Comparison of ENCODE assay signal across 1 cellular context in genomic region chr16:88737298-88738166, GRCh38.
TF ChIP-seq lines count a peak whose summit lies in the region.

No MANE protein-coding gene starts in this region.

TF ChIP-seq in HEK293, 187 proteins besides CTCF, POLR2A, EP300 and RAD21 (continued from another document and continues in another):
- TF ChIP-seq ZNF18 (tag by site-specific recombination; IDR thresholded peaks at IDR 0.05) (no peak), ZNF146 (tag by site-specific recombination; IDR thresholded peaks at IDR 0.05) (no peak), ZNF623 (tag by site-specific recombination; IDR thresholded peaks at IDR 0.05) (no peak), MEIS1 (CRISPR knock-in tag; IDR thresholded peaks at IDR 0.05; ENCODE audit: borderline replicate concordance) (no peak), IKZF3 (tag by site-specific recombination; IDR thresholded peaks at IDR 0.05) (no peak), ZNF529 (tag by site-specific recombination; IDR thresholded peaks at IDR 0.05; ENCODE audit: insufficient replicate concordance) (no peak), ZNF24 (tag by site-specific recombination; IDR thresholded peaks at IDR 0.05) (no peak), ZNF843 (tag by site-specific recombination; IDR thresholded peaks at IDR 0.05) (no peak; the same call in 1 of the 2 replicates), ZNF280D (tag by site-specific recombination; IDR thresholded peaks at IDR 0.05) (no peak), SP3 (tag by site-specific recombination; IDR thresholded peaks at IDR 0.05) (peak; percentile 51; the same call in 1 of the 2 replicates), WT1 (tag by site-specific recombination; IDR thresholded peaks at IDR 0.05) (no peak), ZNF121 (tag by site-specific recombination; IDR thresholded peaks at IDR 0.05) (0 out of 2 replicates have a peak, but pooled peaks have one; percentile 34), ZNF239 (tag by site-specific recombination; IDR thresholded peaks at IDR 0.05) (no peak), FEZF1 (tag by site-specific recombination; IDR thresholded peaks at IDR 0.05) (no peak), ZNF518A (tag by site-specific recombination; conservative IDR thresholded peaks at IDR 0.05; ENCODE audit: low read depth) (no peak), ZNF433 (tag by site-specific recombination; IDR thresholded peaks at IDR 0.05; ENCODE audit: low read depth) (no peak), ZNF549 (tag by site-specific recombination; IDR thresholded peaks at IDR 0.05) (no peak), ZNF324 (tag by site-specific recombination; IDR thresholded peaks at IDR 0.05) (no peak), ZNF521 (tag by site-specific recombination; IDR thresholded peaks at IDR 0.05) (no peak), ZBTB17 (tag by site-specific recombination; IDR thresholded peaks at IDR 0.05) (peak; percentile 31; the same call in 1 of the 2 replicates), ZNF157 (tag by site-specific recombination; IDR thresholded peaks at IDR 0.05) (no peak), PRDM1 (tag by site-specific recombination; IDR thresholded peaks at IDR 0.05) (no peak), ZNF37A (tag by site-specific recombination; IDR thresholded peaks at IDR 0.05) (no peak), ZNF19 (tag by site-specific recombination; IDR thresholded peaks at IDR 0.05; ENCODE audit: low read depth) (no peak), ZNF830 (tag by site-specific recombination; IDR thresholded peaks at IDR 0.05; ENCODE audit: low read depth) (no peak), ZNF133 (tag by site-specific recombination; IDR thresholded peaks at IDR 0.05) (no peak), KLF1 (tag by site-specific recombination; IDR thresholded peaks at IDR 0.05) (peak; percentile 58), ZSCAN18 (tag by site-specific recombination; IDR thresholded peaks at IDR 0.05) (no peak), ZNF155 (tag by site-specific recombination; IDR thresholded peaks at IDR 0.05) (no peak), ZNF785 (tag by site-specific recombination; IDR thresholded peaks at IDR 0.05) (no peak), HOXA7 (CRISPR knock-in tag; IDR thresholded peaks at IDR 0.05; ENCODE audit: borderline replicate concordance) (no peak), ZNF16 (tag by site-specific recombination; IDR thresholded peaks at IDR 0.05; ENCODE audit: low read depth) (no peak), ZNF274 (IDR thresholded peaks at IDR 0.05; ENCODE audit: low read length) (no peak), ZNF274 (tag by site-specific recombination; IDR thresholded peaks at IDR 0.05; ENCODE audit: borderline replicate concordance) (no peak), REPIN1 (tag by site-specific recombination; IDR thresholded peaks at IDR 0.05; ENCODE audit: low read depth) (no peak), ZNF211 (tag by site-specific recombination; IDR thresholded peaks at IDR 0.05; ENCODE audit: low read depth) (no peak), MYNN (tag by site-specific recombination; IDR thresholded peaks at IDR 0.05; ENCODE audit: borderline replicate concordance) (no peak), ZNF292 (tag by site-specific recombination; IDR thresholded peaks at IDR 0.05; ENCODE audit: borderline replicate concordance, low read depth) (no peak), ZBTB7A (tag by site-specific recombination; IDR thresholded peaks at IDR 0.05; ENCODE audit: low read depth) (peak; percentile 78; the same call in 1 of the 2 replicates)
- TF ChIP-seq, protein P1, sequence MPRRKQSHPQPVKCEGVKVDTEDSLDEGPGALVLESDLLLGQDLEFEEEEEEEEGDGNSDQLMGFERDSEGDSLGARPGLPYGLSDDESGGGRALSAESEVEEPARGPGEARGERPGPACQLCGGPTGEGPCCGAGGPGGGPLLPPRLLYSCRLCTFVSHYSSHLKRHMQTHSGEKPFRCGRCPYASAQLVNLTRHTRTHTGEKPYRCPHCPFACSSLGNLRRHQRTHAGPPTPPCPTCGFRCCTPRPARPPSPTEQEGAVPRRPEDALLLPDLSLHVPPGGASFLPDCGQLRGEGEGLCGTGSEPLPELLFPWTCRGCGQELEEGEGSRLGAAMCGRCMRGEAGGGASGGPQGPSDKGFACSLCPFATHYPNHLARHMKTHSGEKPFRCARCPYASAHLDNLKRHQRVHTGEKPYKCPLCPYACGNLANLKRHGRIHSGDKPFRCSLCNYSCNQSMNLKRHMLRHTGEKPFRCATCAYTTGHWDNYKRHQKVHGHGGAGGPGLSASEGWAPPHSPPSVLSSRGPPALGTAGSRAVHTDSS (tag by site-specific recombination; IDR thresholded peaks at IDR 0.05) = no peak; the same call in 1 of the 2 replicates
- TF ChIP-seq, protein P2, sequence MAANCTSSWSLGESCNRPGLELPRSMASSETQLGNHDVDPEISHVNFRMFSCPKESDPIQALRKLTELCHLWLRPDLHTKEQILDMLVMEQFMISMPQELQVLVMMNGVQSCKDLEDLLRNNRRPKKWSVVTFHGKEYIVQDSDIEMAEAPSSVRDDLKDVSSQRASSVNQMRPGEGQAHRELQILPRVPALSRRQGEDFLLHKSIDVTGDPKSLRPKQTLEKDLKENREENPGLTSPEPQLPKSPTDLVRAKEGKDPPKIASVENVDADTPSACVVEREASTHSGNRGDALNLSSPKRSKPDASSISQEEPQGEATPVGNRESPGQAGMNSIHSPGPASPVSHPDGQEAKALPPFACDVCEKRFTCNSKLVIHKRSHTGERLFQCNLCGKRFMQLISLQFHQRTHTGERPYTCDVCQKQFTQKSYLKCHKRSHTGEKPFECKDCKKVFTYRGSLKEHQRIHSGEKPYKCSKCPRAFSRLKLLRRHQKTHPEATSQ (tag by site-specific recombination; IDR thresholded peaks at IDR 0.05) = 0 out of 2 replicates have a peak, but pooled peaks have one; percentile 14
- TF ChIP-seq, protein P3, sequence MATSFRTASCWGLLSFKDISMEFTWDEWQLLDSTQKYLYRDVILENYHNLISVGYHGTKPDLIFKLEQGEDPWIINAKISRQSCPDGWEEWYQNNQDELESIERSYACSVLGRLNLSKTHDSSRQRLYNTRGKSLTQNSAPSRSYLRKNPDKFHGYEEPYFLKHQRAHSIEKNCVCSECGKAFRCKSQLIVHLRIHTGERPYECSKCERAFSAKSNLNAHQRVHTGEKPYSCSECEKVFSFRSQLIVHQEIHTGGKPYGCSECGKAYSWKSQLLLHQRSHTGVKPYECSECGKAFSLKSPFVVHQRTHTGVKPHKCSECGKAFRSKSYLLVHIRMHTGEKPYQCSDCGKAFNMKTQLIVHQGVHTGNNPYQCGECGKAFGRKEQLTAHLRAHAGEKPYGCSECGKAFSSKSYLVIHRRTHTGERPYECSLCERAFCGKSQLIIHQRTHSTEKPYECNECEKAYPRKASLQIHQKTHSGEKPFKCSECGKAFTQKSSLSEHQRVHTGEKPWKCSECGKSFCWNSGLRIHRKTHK (tag by site-specific recombination; IDR thresholded peaks at IDR 0.05) = no peak
- TF ChIP-seq, protein P4, sequence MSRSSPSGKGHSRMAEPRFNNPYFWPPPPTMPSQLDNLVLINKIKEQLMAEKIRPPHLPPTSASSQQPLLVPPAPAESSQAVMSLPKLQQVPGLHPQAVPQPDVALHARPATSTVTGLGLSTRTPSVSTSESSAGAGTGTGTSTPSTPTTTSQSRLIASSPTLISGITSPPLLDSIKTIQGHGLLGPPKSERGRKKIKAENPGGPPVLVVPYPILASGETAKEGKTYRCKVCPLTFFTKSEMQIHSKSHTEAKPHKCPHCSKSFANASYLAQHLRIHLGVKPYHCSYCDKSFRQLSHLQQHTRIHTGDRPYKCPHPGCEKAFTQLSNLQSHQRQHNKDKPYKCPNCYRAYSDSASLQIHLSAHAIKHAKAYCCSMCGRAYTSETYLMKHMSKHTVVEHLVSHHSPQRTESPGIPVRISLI (tag by site-specific recombination; IDR thresholded peaks at IDR 0.05) = no peak
- TF ChIP-seq, protein P5, sequence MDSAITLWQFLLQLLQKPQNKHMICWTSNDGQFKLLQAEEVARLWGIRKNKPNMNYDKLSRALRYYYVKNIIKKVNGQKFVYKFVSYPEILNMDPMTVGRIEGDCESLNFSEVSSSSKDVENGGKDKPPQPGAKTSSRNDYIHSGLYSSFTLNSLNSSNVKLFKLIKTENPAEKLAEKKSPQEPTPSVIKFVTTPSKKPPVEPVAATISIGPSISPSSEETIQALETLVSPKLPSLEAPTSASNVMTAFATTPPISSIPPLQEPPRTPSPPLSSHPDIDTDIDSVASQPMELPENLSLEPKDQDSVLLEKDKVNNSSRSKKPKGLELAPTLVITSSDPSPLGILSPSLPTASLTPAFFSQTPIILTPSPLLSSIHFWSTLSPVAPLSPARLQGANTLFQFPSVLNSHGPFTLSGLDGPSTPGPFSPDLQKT (IDR thresholded peaks at IDR 0.05; ENCODE audit: borderline replicate concordance, low read depth, low read length) = no peak
- TF ChIP-seq, protein P6, sequence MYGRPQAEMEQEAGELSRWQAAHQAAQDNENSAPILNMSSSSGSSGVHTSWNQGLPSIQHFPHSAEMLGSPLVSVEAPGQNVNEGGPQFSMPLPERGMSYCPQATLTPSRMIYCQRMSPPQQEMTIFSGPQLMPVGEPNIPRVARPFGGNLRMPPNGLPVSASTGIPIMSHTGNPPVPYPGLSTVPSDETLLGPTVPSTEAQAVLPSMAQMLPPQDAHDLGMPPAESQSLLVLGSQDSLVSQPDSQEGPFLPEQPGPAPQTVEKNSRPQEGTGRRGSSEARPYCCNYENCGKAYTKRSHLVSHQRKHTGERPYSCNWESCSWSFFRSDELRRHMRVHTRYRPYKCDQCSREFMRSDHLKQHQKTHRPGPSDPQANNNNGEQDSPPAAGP (tag by site-specific recombination; IDR thresholded peaks at IDR 0.05) = peak; percentile 25
